26 cellular contexts compared by ENCODE assay signal in genomic region chr1:110335265-110335664, GRCh38.
"Had no signal": no experiment of that assay in that cellular context is flagged by ENCODE, and none has a peak within 500 bp of the region (broad histone marks: within the 10 kb centered on the region; RNA-seq: fewer than 3 reads in every experiment).

No MANE protein-coding gene starts in this region.

- H3K27ac ChIP-seq: gastrocnemius medialis, thoracic aorta, upper lobe of left lung, vagina, WERI-Rb-1 had no signal

- H3K4me3 ChIP-seq: breast epithelium, gastrocnemius medialis, hepatocyte, left ventricle myocardium inferior, thoracic aorta, upper lobe of left lung, vagina had no signal

- H2AFZ ChIP-seq: hepatocyte had no signal

- H3K27me3 ChIP-seq: breast epithelium, gastrocnemius medialis, hepatocyte, upper lobe of left lung, vagina had no signal

- H3K27me3 Mint-ChIP-seq: activated CD4-positive, alpha-beta memory T cell treated with anti-CD3 and anti-CD28 coated beads, Interleukin-2, amount 10 ng/mL, durations not matched to agents 7 days and 5 days; activated CD4-positive, alpha-beta T cell treated with anti-CD3 and anti-CD28 coated beads, Interleukin-2, amount 10 ng/mL, durations not matched to agents 24 days and 14 days; activated naive CD4-positive, alpha-beta T cell treated with anti-CD3 and anti-CD28 coated beads, Interleukin-2, amount 50 U/mL, for 24 hours; activated T-cell treated with anti-CD3 and anti-CD28 coated beads, Interleukin-2, amount 50 U/mL, for 24 hours; stimulated activated naive CD8-positive, alpha-beta T cell treated with anti-CD3 and anti-CD28 coated beads, Interleukin-15, Interleukin-2, amounts not matched to agents 100 ng/mL and 50 ng/mL, for 24 hours had no signal

- H3K9me3 ChIP-seq: breast epithelium, gastrocnemius medialis, left ventricle myocardium inferior, thoracic aorta, upper lobe of left lung, vagina had no signal

- H3K36me3 ChIP-seq: breast epithelium, gastrocnemius medialis, left ventricle myocardium inferior, thoracic aorta, upper lobe of left lung, vagina had no signal

- H3K4me3 Mint-ChIP-seq: activated CD4-positive, alpha-beta memory T cell treated with anti-CD3 and anti-CD28 coated beads, Interleukin-2, amount 10 ng/mL, durations not matched to agents 7 days and 5 days; activated CD4-positive, alpha-beta T cell treated with anti-CD3 and anti-CD28 coated beads, Interleukin-2, amount 10 ng/mL, durations not matched to agents 24 days and 14 days; activated T-cell treated with anti-CD3 and anti-CD28 coated beads, Interleukin-2, amount 50 U/mL, for 24 hours; stimulated activated effector memory CD8-positive, alpha-beta T cell treated with anti-CD3 and anti-CD28 coated beads, Interleukin-12 subunit alpha, Interleukin-12 subunit beta, amount 100 ng/mL, for 72 hours; stimulated activated naive CD8-positive, alpha-beta T cell treated with anti-CD3 and anti-CD28 coated beads, Interleukin-15, Interleukin-2, amounts not matched to agents 100 ng/mL and 50 ng/mL, for 24 hours had no signal

- H3K9me3 Mint-ChIP-seq: activated CD4-positive, alpha-beta memory T cell treated with anti-CD3 and anti-CD28 coated beads, Interleukin-2, amount 10 ng/mL, durations not matched to agents 7 days and 5 days; activated CD4-positive, alpha-beta T cell treated with anti-CD3 and anti-CD28 coated beads, Interleukin-2, amount 10 ng/mL, durations not matched to agents 24 days and 14 days; activated naive CD4-positive, alpha-beta T cell treated with anti-CD3 and anti-CD28 coated beads, Interleukin-2, amount 50 U/mL, for 24 hours; activated T-cell treated with anti-CD3 and anti-CD28 coated beads, Interleukin-2, amount 50 U/mL, for 24 hours; naive thymus-derived CD4-positive, alpha-beta T cell; stimulated activated effector memory CD8-positive, alpha-beta T cell treated with anti-CD3 and anti-CD28 coated beads, Interleukin-12 subunit alpha, Interleukin-12 subunit beta, amount 100 ng/mL, for 72 hours; stimulated activated naive CD8-positive, alpha-beta T cell treated with anti-CD3 and anti-CD28 coated beads, Interleukin-15, Interleukin-2, amounts not matched to agents 100 ng/mL and 50 ng/mL, for 24 hours had no signal

- ATAC-seq: gastrocnemius medialis; naive thymus-derived CD4-positive, alpha-beta T cell; right cardiac atrium; stimulated activated effector memory CD8-positive, alpha-beta T cell treated with anti-CD3 and anti-CD28 coated beads, Interleukin-12 subunit alpha, Interleukin-12 subunit beta, amount 100 ng/mL, for 72 hours had no signal

- H3K27ac Mint-ChIP-seq: activated CD4-positive, alpha-beta memory T cell treated with anti-CD3 and anti-CD28 coated beads, Interleukin-2, amount 10 ng/mL, durations not matched to agents 7 days and 5 days; activated CD4-positive, alpha-beta T cell treated with anti-CD3 and anti-CD28 coated beads, Interleukin-2, amount 10 ng/mL, durations not matched to agents 24 days and 14 days; activated naive CD4-positive, alpha-beta T cell treated with anti-CD3 and anti-CD28 coated beads, Interleukin-2, amount 50 U/mL, for 24 hours; activated T-cell treated with anti-CD3 and anti-CD28 coated beads, Interleukin-2, amount 50 U/mL, for 24 hours; stimulated activated effector memory CD8-positive, alpha-beta T cell treated with anti-CD3 and anti-CD28 coated beads, Interleukin-12 subunit alpha, Interleukin-12 subunit beta, amount 100 ng/mL, for 72 hours; stimulated activated naive CD8-positive, alpha-beta T cell treated with anti-CD3 and anti-CD28 coated beads, Interleukin-15, Interleukin-2, amounts not matched to agents 100 ng/mL and 50 ng/mL, for 24 hours had no signal

- DNase-seq: activated CD4-positive, alpha-beta memory T cell treated with anti-CD3 and anti-CD28 coated beads, Interleukin-2, amount 10 ng/mL, durations not matched to agents 7 days and 5 days; activated CD4-positive, alpha-beta T cell treated with anti-CD3 and anti-CD28 coated beads, Interleukin-2, amount 10 ng/mL, durations not matched to agents 24 days and 14 days; activated CD4-positive, CD25-positive, alpha-beta regulatory T cell treated with anti-CD3 and anti-CD28 coated beads, Interleukin-2, amount 50 U/mL, for 72 hours; activated CD8-positive, alpha-beta memory T cell treated with anti-CD3 and anti-CD28 coated beads, Interleukin-2, amount 50 U/mL, for 48 hours; activated T-cell treated with anti-CD3 and anti-CD28 coated beads, Interleukin-2, amount 50 U/mL, for 24 hours; central memory CD4-positive, alpha-beta T cell; effector CD8-positive, alpha-beta T cell; gastrocnemius medialis; glutamatergic neuron; islet precursor cell; left ventricle myocardium inferior; mammary epithelial cell; midbrain; naive thymus-derived CD4-positive, alpha-beta T cell; posterior cingulate gyrus; right cardiac atrium; stimulated activated CD4-positive, alpha-beta T cell treated with anti-CD3 and anti-CD28 coated beads, Interleukin-4, amount 100 ng/mL, for 24 hours; upper lobe of left lung; WERI-Rb-1 had no signal

- H3K36me3 Mint-ChIP-seq: stimulated activated effector memory CD8-positive, alpha-beta T cell treated with anti-CD3 and anti-CD28 coated beads, Interleukin-12 subunit alpha, Interleukin-12 subunit beta, amount 100 ng/mL, for 72 hours had no signal
